8 cellular contexts compared by ENCODE assay signal in genomic region chr2:240818543-240819403, GRCh38. TPM values are rescaled to one million over a fixed set of nuclear protein-coding genes. Genes with fewer than 3 reads are reported as not detected.
DNase-seq lines count a peak whose midpoint lies in the region; ATAC-seq and TF ChIP-seq lines count a peak whose summit lies in the region.

No MANE protein-coding gene starts in this region.

- ATAC-seq in omental fat pad (ENCODE audit: low FRiP score) (no peak), GM18873 (IDR thresholded peaks at IDR 0.05; ENCODE audit: low FRiP score, unreplicated experiment) (no peak)

- peak overlapping the region in 1 of 3 experiments; percentile 42 for H3K27ac Mint-ChIP-seq in nephron

- peaks cover 33% of the 10 kb centered on the region for H3K27me3 ChIP-seq in effector memory CD4-positive, alpha-beta T cell (replicated peaks; ENCODE audit: control insufficient read depth, insufficient read depth, low read length, poor library complexity, severe bottlenecking)

- no peaks in the 10 kb centered on the region for H3K36me3 ChIP-seq in effector memory CD4-positive, alpha-beta T cell (ENCODE audit: control insufficient read depth, insufficient read depth, low read length)

- DNase-seq in C1 segment of cervical spinal cord (lab: John Stamatoyannopoulos, UW) (peak in 9 of 14 donors; percentile 33 to 78 (median 59)), NCI-H1105 treated with DMSO at 0.1 percent for 48 hours (lab: John Stamatoyannopoulos, UW) (peak; percentile 54), NOMO-1 treated with dmso at 0.1 percent for 144 hours (lab: John Stamatoyannopoulos, UW; ENCODE audit: unreplicated experiment) (no peak), DMS114 treated with DMSO at 0.1 percent for 48 hours (lab: John Stamatoyannopoulos, UW; ENCODE audit: unreplicated experiment) (no peak), omental fat pad (ENCODE audit: low spot score) (no peak)
- DNase-seq in effector memory CD4-positive, alpha-beta T cell = no peak

- TF ChIP-seq CTCF in nephron (IDR thresholded peaks at IDR 0.05; ENCODE audit: unreplicated experiment in 3 of 3) (no peak), omental fat pad (IDR thresholded peaks at IDR 0.05) (no peak)

- H3K9me3 Mint-ChIP-seq in nephron = peaks cover 17% of the 10 kb centered on the region

- peaks cover 10% of the 10 kb centered on the region for H3K36me3 Mint-ChIP-seq in nephron (ENCODE audit: low read depth)

- peaks cover 17% of the 10 kb centered on the region for H3K4me1 ChIP-seq in effector memory CD4-positive, alpha-beta T cell (ENCODE audit: control insufficient read depth, insufficient read depth, low read length, poor library complexity, severe bottlenecking)

- peak overlapping the region; percentile 39 for H3K4me3 ChIP-seq in effector memory CD4-positive, alpha-beta T cell (ENCODE audit: insufficient read depth, low read depth, low read length, poor library complexity, severe bottlenecking)

- H3K4me1 Mint-ChIP-seq in nephron = peaks cover 11% of the 10 kb centered on the region

- H3K27me3 Mint-ChIP-seq in nephron (ENCODE audit: low read depth) = peaks cover 62% of the 10 kb centered on the region

- H3K27ac ChIP-seq in effector memory CD4-positive, alpha-beta T cell (ENCODE audit: insufficient read depth, low read length, poor library complexity, severe bottlenecking) = no peak overlapping the region

- H3K9me3 ChIP-seq in effector memory CD4-positive, alpha-beta T cell (ENCODE audit: control insufficient read depth, low read length) = no peaks in the 10 kb centered on the region

- H3K4me3 Mint-ChIP-seq in nephron = peak overlapping the region; percentile 69 to 81 (median 79)

RNA-seq across cellular contexts. Expression of gene KIF1A, which starts 1.2 kb away (rescaled TPM):
- total RNA-seq in omental fat pad = under 1 TPM in 2 of 4 donors, not detected in 2; 0.19 to 0.60 TPM

RNA-seq across cellular contexts. Expression of gene AGXT, which starts 49.9 kb away (rescaled TPM):
- 1 to 10 TPM in 1 of 4 donors, under 1 TPM in 1, not detected in 2; 0.56 to 1.4 TPM for total RNA-seq in omental fat pad

Comparison
In these comparisons a context has a peak if more than half of its experiments do, and no peak if none do; other contexts are left out.
1. DNase-seq: peak in C1 segment of cervical spinal cord (9 of 14) and NCI-H1105 treated with DMSO at 0.1 percent for 48 hours (single experiment); none in effector memory CD4-positive, alpha-beta T cell (0 of 3), NOMO-1 treated with dmso at 0.1 percent for 144 hours (single experiment), DMS114 treated with DMSO at 0.1 percent for 48 hours (single experiment) and omental fat pad (single experiment).